ENCODE assay signal across 9 cellular contexts in the genomic region with DNA sequence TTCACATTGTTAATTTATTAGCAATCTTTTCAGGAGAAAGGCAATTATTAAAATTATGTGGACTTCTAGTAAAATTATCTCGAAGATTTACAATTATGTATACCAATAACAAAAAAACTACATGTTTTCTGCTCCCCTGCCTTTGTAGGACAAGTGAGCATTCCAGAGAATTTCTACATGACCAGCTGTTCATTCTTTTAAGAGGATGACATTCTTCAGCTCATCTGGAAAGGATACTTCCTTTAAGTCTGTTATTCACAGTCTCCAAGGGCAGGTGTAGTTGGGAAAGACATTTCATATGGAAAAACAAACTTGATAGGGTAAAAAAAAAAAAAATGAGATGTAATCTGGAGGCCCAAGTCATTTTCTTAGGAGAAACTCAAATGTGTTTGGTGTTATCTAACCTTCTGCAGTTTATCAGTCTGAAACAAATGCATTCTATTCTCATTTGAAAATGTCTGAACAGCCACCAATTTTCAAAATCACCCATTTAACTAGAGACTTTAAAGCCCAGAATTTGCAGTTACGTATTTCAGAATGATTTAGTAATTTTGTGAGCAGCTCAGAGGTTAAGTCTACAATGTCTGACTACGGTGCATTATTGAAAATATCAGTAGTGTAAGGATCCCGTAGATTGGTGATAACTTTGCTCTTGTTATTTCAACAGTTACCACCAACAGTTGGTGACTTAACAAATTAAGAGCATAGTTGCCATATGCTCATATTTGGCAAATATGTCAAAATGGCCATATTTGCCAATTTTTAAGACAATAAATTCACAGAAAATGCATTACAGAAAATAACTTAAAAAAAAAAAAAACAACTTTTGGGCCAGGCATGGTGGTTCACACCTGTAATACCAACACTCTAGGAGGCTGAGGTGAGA. TPM values are rescaled to one million over a fixed set of nuclear protein-coding genes. Genes with fewer than 3 reads are reported as not detected.
A peak's percentile ranks its signal among the peaks of the same experiment; 100 is the strongest.
DNase-seq lines count a peak whose midpoint lies in the region; ATAC-seq and TF ChIP-seq lines count a peak whose summit lies in the region.
"Had no signal": no experiment of that assay in that cellular context is flagged by ENCODE, and none has a peak within 500 bp of the region (broad histone marks: within the 10 kb centered on the region; RNA-seq: fewer than 3 reads in every experiment).

No MANE protein-coding gene starts in this region.

- H3K79me2 ChIP-seq in GM23248 (ENCODE audit: insufficient read depth), result peaks cover 51% of the 10 kb centered on the region

- H3F3A ChIP-seq in GM23248 (ENCODE audit: insufficient read depth), result peaks cover 67% of the 10 kb centered on the region

- WGBS in GM23248 (ENCODE audit: low coverage in 1 of 2, low lambda C conversion rate in 2 of 2, missing lambda C conversion rate in 2 of 2), 2 experiments, result 83 to 88% methylated on average over 4 of the region's 4 CpGs

- H3K4me3 ChIP-seq in GM23248 (peak overlapping the region; percentile 92), SK-N-MC (no peak overlapping the region), fibroblast of the aortic adventitia (ENCODE audit: low read depth, low read length) (peak overlapping the region; percentile 97), retinal pigment epithelial cell (ENCODE audit: low read length) (peak overlapping the region; percentile 99)

- peaks cover 25% of the 10 kb centered on the region for H3K4me1 ChIP-seq in GM23248 (ENCODE audit: insufficient read depth)

- no peak for ATAC-seq in GM19452 (IDR thresholded peaks at IDR 0.05; ENCODE audit: unreplicated experiment)
- ATAC-seq in HG03520 (IDR thresholded peaks at IDR 0.05; ENCODE audit: unreplicated experiment), result no peak
- no peak for ATAC-seq in HG02840 (IDR thresholded peaks at IDR 0.05; ENCODE audit: low FRiP score, unreplicated experiment)

- no peak for TF ChIP-seq CTCF in fibroblast of the aortic adventitia (IDR thresholded peaks at IDR 0.05; ENCODE audit: insufficient read depth, low read length)
- TF ChIP-seq CTCF in retinal pigment epithelial cell (conservative IDR thresholded peaks at IDR 0.05; ENCODE audit: low read depth, low read length), result no peak
- TF ChIP-seq CTCF in GM13977 (IDR thresholded peaks at IDR 0.05; ENCODE audit: extremely low read depth, insufficient read depth, missing control alignments), result no peak

- DNase-seq in GM23248, result peak; percentile 51
- DNase-seq in SK-N-MC (ENCODE audit: low read depth, low spot score), result no peak
- peak; percentile 59 for DNase-seq in fibroblast of the aortic adventitia (ENCODE audit: low read depth)
- no peak for DNase-seq in retinal pigment epithelial cell (ENCODE audit: low read depth)
- no peak for DNase-seq in GM13977 (ENCODE audit: low spot score)
- DNase-seq: NCI-H1694 had no signal

- H3K27ac ChIP-seq in GM23248 (peak overlapping the region; percentile 96), SK-N-MC (0 out of 2 replicates have a peak overlapping the region, but pooled peaks have one; percentile 23)

- H3K4me2 ChIP-seq in GM23248 (ENCODE audit: unreplicated experiment), result peak overlapping the region; percentile 92

- no peaks in the 10 kb centered on the region for H3K9me3 ChIP-seq in GM23248 (ENCODE audit: low read depth)
- H3K9me3 ChIP-seq in SK-N-MC (ENCODE audit: low read depth, low read length), result no peaks in the 10 kb centered on the region

- H3K27me3 ChIP-seq in GM23248 (replicated peaks; ENCODE audit: insufficient read depth), result no peaks in the 10 kb centered on the region

- peak overlapping the region; percentile 95 for H3K9ac ChIP-seq in GM23248
- no peak overlapping the region for H3K9ac ChIP-seq in SK-N-MC (ENCODE audit: insufficient read length)

- no peaks in the 10 kb centered on the region for H4K20me1 ChIP-seq in GM23248 (ENCODE audit: insufficient read depth)

- H2AFZ ChIP-seq in GM23248, result peak overlapping the region; percentile 78

- in situ Hi-C loops in GM23248 (cut with MboI) (no loop called here), GM13977 (cut with MboI; ENCODE audit: low pct_unique_long_range_greater_than_20kb, low sequenced_read_pairs, unreplicated experiment) (loop anchor here (10.0 to 25.0 kb wide), 2 partner anchors 489 to 696 kb away; a partner anchor contains a TSS)

- H3K36me3 ChIP-seq in GM23248 (ENCODE audit: low read depth) (peaks cover 12% of the 10 kb centered on the region), SK-N-MC (ENCODE audit: insufficient read depth, low read length) (no peaks in the 10 kb centered on the region)

- H3K9me2 ChIP-seq in GM23248 (ENCODE audit: insufficient read depth), result no peaks in the 10 kb centered on the region

RNA-seq across cellular contexts. Expression of a gene that starts 1.8 kb away (rescaled TPM):
- total RNA-seq in GM23248 (2014; rRNA removed; shearing (Covaris generic)), result 35.7 and 36.7 TPM in 2 replicates
- 35.4 and 36.2 TPM in 2 replicates for polyA plus RNA-seq in GM23248 (2016; fragmentation: Nextera tagmentation; extraction: Ambion mirVana)
- total RNA-seq in fibroblast of the aortic adventitia (ENCODE audit: low replicate concordance), result 27.9 and 202 TPM in 2 replicates

RNA-seq across cellular contexts. Expression of a gene that starts 51.1 kb away (rescaled TPM):
- 161 and 180 TPM in 2 replicates for total RNA-seq in GM23248 (2014; rRNA removed; shearing (Covaris generic))
- polyA plus RNA-seq in GM23248 (2016; fragmentation: Nextera tagmentation; extraction: Ambion mirVana), result 189 and 190 TPM in 2 replicates
- total RNA-seq in fibroblast of the aortic adventitia (ENCODE audit: low replicate concordance), result 377 and 1,883 TPM in 2 replicates

Comparison
In these comparisons a context has a peak if more than half of its experiments do, and no peak if none do; other contexts are left out.
1. DNase-seq: peak in GM23248 (single experiment) and fibroblast of the aortic adventitia (single experiment); none in SK-N-MC (single experiment), retinal pigment epithelial cell (single experiment) and GM13977 (single experiment).